ENCODE assay signal across 26 cellular contexts in the genomic region with DNA sequence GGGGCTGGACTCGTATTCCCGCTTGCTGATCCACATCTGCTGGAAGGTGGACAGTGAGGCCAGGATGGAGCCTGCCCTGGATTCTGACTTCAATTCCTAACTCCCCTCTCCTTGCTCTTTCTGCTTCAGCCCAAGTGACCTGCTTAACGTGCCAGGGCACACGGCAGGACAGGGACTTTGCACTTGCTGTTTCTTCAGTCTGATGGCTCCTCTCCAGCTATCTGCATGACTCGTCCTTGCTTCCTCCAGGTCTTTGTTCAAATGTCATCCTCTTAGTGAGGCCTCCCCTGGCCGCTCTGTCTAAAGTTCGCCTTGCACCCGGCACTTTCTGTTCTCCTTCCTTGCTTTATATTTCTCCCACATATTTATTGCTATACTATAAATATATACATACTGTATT.
"Had no signal": no experiment of that assay in that cellular context is flagged by ENCODE, and none has a peak within 500 bp of the region (broad histone marks: within the 10 kb centered on the region; RNA-seq: fewer than 3 reads in every experiment).

No MANE protein-coding gene starts in this region.

- H3K4me1 ChIP-seq: gastrocnemius medialis, heart left ventricle, left lung, prostate gland, right atrium auricular region, stomach, tibial artery had no signal

- H3K79me2 ChIP-seq: hepatocyte had no signal

- H3K36me3 ChIP-seq: gastrocnemius medialis, heart left ventricle, left lung, prostate gland, right atrium auricular region, sigmoid colon, stomach, tibial artery had no signal

- H3K27ac ChIP-seq: coronary artery, epithelial cell of prostate, gastrocnemius medialis, heart left ventricle, hepatocyte, left lung, prostate gland, right atrium auricular region, sigmoid colon, stomach, tibial artery had no signal

- H3K4me2 ChIP-seq: hepatocyte had no signal

- H3K4me3 ChIP-seq: coronary artery, gastrocnemius medialis, heart left ventricle, hepatocyte, left lung, mucosa of descending colon, prostate gland, right atrium auricular region, sigmoid colon, stomach, tibial artery had no signal

- FAIRE-seq: endometrium, kidney had no signal

- ATAC-seq: effector memory CD8-positive, alpha-beta T cell; esophagus mucosa; gastrocnemius medialis; heart left ventricle; left cardiac atrium; left lung; mucosa of descending colon; natural killer cell treated with Interleukin-12 subunit alpha and Interleukin-12 subunit beta and Interleukin-15 and Interleukin-18, amount 100 ng/mL, for 72 hours; stimulated activated effector memory CD8-positive, alpha-beta T cell treated with anti-CD3 and anti-CD28 coated beads, Interleukin-12 subunit alpha, Interleukin-12 subunit beta, amount 100 ng/mL, for 72 hours had no signal

- DNase-seq: dermis blood vessel endothelial cell; effector memory CD8-positive, alpha-beta T cell; foreskin fibroblast; gastrocnemius medialis; heart left ventricle; kidney; left cardiac atrium; left lung; mesenchymal stem cell; mucosa of descending colon; naive B cell; sigmoid colon; stimulated activated CD4-positive, alpha-beta T cell treated with anti-CD3 and anti-CD28 coated beads, Interleukin-2, amount 100 ng/mL, for 24 hours; stimulated activated CD4-positive, alpha-beta T cell treated with anti-CD3 and anti-CD28 coated beads, Interleukin-4, amount 100 ng/mL, for 24 hours; stimulated activated naive CD4-positive, alpha-beta T cell treated with Interleukin-2 at 50 U/mL for 16 hours; stomach; tibial artery had no signal

- H3K27me3 ChIP-seq: gastrocnemius medialis, right atrium auricular region, sigmoid colon, tibial artery had no signal

- H3K9me3 ChIP-seq: gastrocnemius medialis, heart left ventricle, left lung, mucosa of descending colon, prostate gland, right atrium auricular region, sigmoid colon, stomach, tibial artery had no signal

- H2AFZ ChIP-seq: hepatocyte had no signal
